17 cellular contexts compared by ENCODE assay signal in the genomic region with DNA sequence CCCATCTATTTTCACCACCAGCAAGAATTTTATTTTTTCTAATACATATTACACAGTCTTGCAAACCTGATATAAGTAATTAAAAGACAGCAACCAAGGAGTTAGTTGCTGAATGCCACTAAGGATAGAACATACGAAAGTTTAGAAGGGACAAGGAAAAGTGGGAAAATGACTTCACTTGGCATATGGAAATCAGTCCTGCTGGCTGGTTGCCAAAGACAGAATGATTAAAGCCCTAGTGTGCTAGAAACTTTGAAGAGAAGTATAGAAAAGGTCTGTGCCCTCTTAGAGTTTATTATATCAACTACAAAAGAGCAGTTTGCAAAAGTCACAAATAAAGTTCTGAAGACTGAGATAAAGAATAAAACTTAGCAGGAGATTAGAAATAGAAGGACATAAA. TPM values are rescaled to one million over a fixed set of nuclear protein-coding genes. Genes with fewer than 3 reads are reported as not detected.
DNase-seq lines count a peak whose midpoint lies in the region; ATAC-seq and TF ChIP-seq lines count a peak whose summit lies in the region.
"Had no signal": no experiment of that assay in that cellular context is flagged by ENCODE, and none has a peak within 500 bp of the region (broad histone marks: within the 10 kb centered on the region; RNA-seq: fewer than 3 reads in every experiment).

No MANE protein-coding gene starts in this region.

- no peaks in the 10 kb centered on the region for H3K4me1 ChIP-seq in A673 (ENCODE audit: insufficient read depth, low read length, poor library complexity, severe bottlenecking)
- H3K4me1 ChIP-seq in PC-3 (ENCODE audit: insufficient read depth, low read length): peaks cover 4% of the 10 kb centered on the region; the same call in 1 of the 2 replicates
- no peaks in the 10 kb centered on the region for H3K4me1 ChIP-seq in hepatocyte (ENCODE audit: insufficient read depth)

- CTCF ChIA-PET in A673 (lab: Charles Lee) (no interaction called here), PC-3 (lab: Charles Lee) (no interaction called here)

- no peak for TF ChIP-seq CTCF in A673 (conservative IDR thresholded peaks at IDR 0.05; ENCODE audit: low read depth, low read length)
- TF ChIP-seq CTCF in PC-3 (conservative IDR thresholded peaks at IDR 0.05; ENCODE audit: low read depth, low read length): no peak
- no peak for TF ChIP-seq CTCF in epithelial cell of esophagus (IDR thresholded peaks at IDR 0.05; ENCODE audit: insufficient read depth, low read depth, low read length, missing control alignments)
- no peak for TF ChIP-seq CTCF in hepatocyte (IDR thresholded peaks at IDR 0.05; ENCODE audit: poor library complexity)

- BruUV-seq in A673 (replicated peaks; lab: Mats Ljungman, UMichigan) (no TSS peak), PC-3 (replicated peaks; lab: Mats Ljungman, UMichigan) (no TSS peak)

- H3K27ac ChIP-seq in A673 (ENCODE audit: low read depth, low read length, poor library complexity, severe bottlenecking) (no peak overlapping the region), PC-3 (ENCODE audit: low read length) (no peak overlapping the region), hepatocyte (no peak overlapping the region)
- H3K27ac ChIP-seq: C4-2B had no signal

- ATAC-seq in PC-3: no peak
- no peak for ATAC-seq in HG02884 (IDR thresholded peaks at IDR 0.05; ENCODE audit: unreplicated experiment)
- no peak for ATAC-seq in HG02938 (IDR thresholded peaks at IDR 0.05; ENCODE audit: unreplicated experiment)

- H3K9me2 ChIP-seq in PC-3 (replicated peaks; ENCODE audit: low read length): no peaks in the 10 kb centered on the region
- no peaks in the 10 kb centered on the region for H3K9me2 ChIP-seq in hepatocyte (replicated peaks; ENCODE audit: insufficient read depth)

- H3K9me3 ChIP-seq in A673 (ENCODE audit: low read depth, low read length, poor library complexity, severe bottlenecking) (no peaks in the 10 kb centered on the region), PC-3 (ENCODE audit: low read length) (no peaks in the 10 kb centered on the region), hepatocyte (ENCODE audit: low read depth) (no peaks in the 10 kb centered on the region)

- no peaks in the 10 kb centered on the region for H3K36me3 ChIP-seq in A673 (ENCODE audit: insufficient read depth, low read length, poor library complexity, severe bottlenecking)
- no peaks in the 10 kb centered on the region for H3K36me3 ChIP-seq in PC-3 (ENCODE audit: low read depth, low read length)
- no peaks in the 10 kb centered on the region for H3K36me3 ChIP-seq in hepatocyte (replicated peaks; ENCODE audit: insufficient read depth, low read depth)

- POLR2A ChIA-PET in A673 (lab: Charles Lee; ENCODE audit: low non-redundant PET) (no interaction called here), PC-3 (lab: Charles Lee; ENCODE audit: unreplicated experiment) (no interaction called here)

- H3K27me3 ChIP-seq in A673 (replicated peaks; ENCODE audit: insufficient read depth, low read depth, low read length, poor library complexity) (no peaks in the 10 kb centered on the region), PC-3 (ENCODE audit: low read length) (no peaks in the 10 kb centered on the region), hepatocyte (no peaks in the 10 kb centered on the region)

- H3K4me3 ChIP-seq in A673 (ENCODE audit: low read depth, low read length, poor library complexity, severe bottlenecking) (no peak overlapping the region), PC-3 (ENCODE audit: low read length) (no peak overlapping the region), epithelial cell of esophagus (ENCODE audit: low read length) (no peak overlapping the region), hepatocyte (no peak overlapping the region)

- DNase-seq in A673 (ENCODE audit: low spot score) (peak; percentile 43), COLO829 (ENCODE audit: low spot score) (peak; percentile 25), PC-3 (peak; percentile 6), epithelial cell of esophagus (ENCODE audit: low read depth) (peak; percentile 28), hepatocyte (ENCODE audit: low spot score) (no peak)
- DNase-seq: AML-193, DND-41, HFFc6, Karpas-422, NCI-H1105, NCI-H2081 treated with DMSO at 0.1 percent for 48 hours, NCI-H226, SHP77, T-helper 1 cell had no signal

- H2AFZ ChIP-seq in PC-3 (ENCODE audit: low read length): no peak overlapping the region
- H2AFZ ChIP-seq in hepatocyte: no peak overlapping the region

- no peaks in the 10 kb centered on the region for H3K79me2 ChIP-seq in PC-3 (ENCODE audit: low read length)
- no peaks in the 10 kb centered on the region for H3K79me2 ChIP-seq in hepatocyte

- H3K4me2 ChIP-seq in PC-3 (ENCODE audit: low read length) (no peak overlapping the region), hepatocyte (no peak overlapping the region)

- no peaks in the 10 kb centered on the region for H3F3A ChIP-seq in PC-3 (ENCODE audit: low read length, unreplicated experiment)

- intact Hi-C loops in A673 (cut with micrococcal nuclease; ENCODE audit: unreplicated experiment) (no loop called here), PC-3 (cut with micrococcal nuclease) (no loop called here)

- no peak overlapping the region for H3K9ac ChIP-seq in PC-3 (ENCODE audit: low read length)

- 69% methylated on average over 1 of the region's 1 CpG for WGBS in hepatocyte (ENCODE audit: low lambda C conversion rate, missing lambda C conversion rate)

- H4K20me1 ChIP-seq in PC-3 (ENCODE audit: low read length): no peaks in the 10 kb centered on the region
- H4K20me1 ChIP-seq in hepatocyte (ENCODE audit: insufficient read depth, poor library complexity, severe bottlenecking): no peaks in the 10 kb centered on the region

RNA-seq across cellular contexts. Expression of gene YAE1, which starts 5.8 kb away (rescaled TPM):
- total RNA-seq in A673 (2021) (26.7 and 29.1 TPM in 2 replicates), PC-3 (2014; rRNA removed) (14.7 and 23.6 TPM in 2 replicates), hepatocyte (33.9 and 36.3 TPM in 2 replicates)
- polyA plus RNA-seq in hepatocyte: 23.8 and 29.6 TPM in 2 replicates
